Comparison of ENCODE assay signal across 7 cellular contexts in genomic region chr15:74843445-74843828, GRCh38. TPM values are rescaled to one million over a fixed set of nuclear protein-coding genes. Genes with fewer than 3 reads are reported as not detected.
A peak's percentile ranks its signal among the peaks of the same experiment; 100 is the strongest.
DNase-seq lines count a peak whose midpoint lies in the region; ATAC-seq, FAIRE-seq and TF ChIP-seq lines count a peak whose summit lies in the region.

No MANE protein-coding gene starts in this region.

- H3K4me1 Mint-ChIP-seq in activated naive CD8-positive, alpha-beta T cell treated with anti-CD3 and anti-CD28 coated beads, Interleukin-2, amount 10 ng/mL, durations not matched to agents 7 days and 5 days, result peaks cover 44% of the 10 kb centered on the region

- peaks cover 19% of the 10 kb centered on the region for H3K36me3 ChIP-seq in HUES64 (ENCODE audit: insufficient read depth, low read length)
- peaks cover 10 to 26% of the 10 kb centered on the region in 2 donors for H3K36me3 ChIP-seq in kidney (ENCODE audit: control insufficient read depth in 1 of 2, insufficient read depth in 2 of 2, low read length in 2 of 2)

- 20% methylated on average over 16 of the region's 18 CpGs for WGBS in HUES64

- DNase-seq in activated naive CD8-positive, alpha-beta T cell treated with anti-CD3 and anti-CD28 coated beads, Interleukin-2, amount 10 ng/mL, durations not matched to agents 7 days and 5 days, result no peak
- peak; percentile 83 for DNase-seq in kidney
- DNase-seq in substantia nigra (lab: John Stamatoyannopoulos, UW), result no peak
- no peak for DNase-seq in stimulated activated CD4-positive, alpha-beta T cell treated with anti-CD3 and anti-CD28 coated beads, Interleukin-2, amount 100 ng/mL, for 24 hours

- H3K9ac ChIP-seq in HUES64 (ENCODE audit: low read depth, low read length) (peak overlapping the region; percentile 97), kidney (ENCODE audit: low read length in 2 of 2) (peak overlapping the region; percentile 65 to 73)

- no peak for ATAC-seq in activated naive CD8-positive, alpha-beta T cell treated with anti-CD3 and anti-CD28 coated beads, Interleukin-2, amount 10 ng/mL, durations not matched to agents 7 days and 5 days (ENCODE audit: low read depth)
- ATAC-seq in GM19463 (IDR thresholded peaks at IDR 0.05; ENCODE audit: unreplicated experiment) (no peak), HG03565 (IDR thresholded peaks at IDR 0.05; ENCODE audit: unreplicated experiment) (no peak)

- peak overlapping the region; percentile 99 for H3K27ac Mint-ChIP-seq in activated naive CD8-positive, alpha-beta T cell treated with anti-CD3 and anti-CD28 coated beads, Interleukin-2, amount 10 ng/mL, durations not matched to agents 7 days and 5 days

- H3K27me3 Mint-ChIP-seq in activated naive CD8-positive, alpha-beta T cell treated with anti-CD3 and anti-CD28 coated beads, Interleukin-2, amount 10 ng/mL, durations not matched to agents 7 days and 5 days, result no peaks in the 10 kb centered on the region

- H3K4me3 Mint-ChIP-seq in activated naive CD8-positive, alpha-beta T cell treated with anti-CD3 and anti-CD28 coated beads, Interleukin-2, amount 10 ng/mL, durations not matched to agents 7 days and 5 days, result peak overlapping the region; percentile 84

- no peaks in the 10 kb centered on the region for H3K9me3 Mint-ChIP-seq in activated naive CD8-positive, alpha-beta T cell treated with anti-CD3 and anti-CD28 coated beads, Interleukin-2, amount 10 ng/mL, durations not matched to agents 7 days and 5 days

- H3K9me3 ChIP-seq in HUES64 (ENCODE audit: insufficient read depth, low read depth, low read length) (no peaks in the 10 kb centered on the region), kidney (ENCODE audit: control insufficient read depth in 1 of 2, low read length in 2 of 2) (no peaks in the 10 kb centered on the region)

- POLR2A ChIA-PET in activated naive CD8-positive, alpha-beta T cell treated with anti-CD3 and anti-CD28 coated beads, Interleukin-2, amount 10 ng/mL, durations not matched to agents 7 days and 5 days (lab: Charles Lee), result interaction anchor here (1.0 to 1.3 kb wide), 2 partner anchors 26 to 66 kb away, joined by 4 to 5 read pairs; no protein-coding TSS in a partner anchor

- H3K27ac ChIP-seq in HUES64 (ENCODE audit: low read depth, low read length) (peak overlapping the region; percentile 88), kidney (ENCODE audit: low read depth in 2 of 2, low read length in 2 of 2) (peak overlapping the region; percentile 79 to 89), substantia nigra (ENCODE audit: low read depth, low read length, poor library complexity, severe bottlenecking) (peak overlapping the region; percentile 75)

- H3K4me1 ChIP-seq in HUES64 (ENCODE audit: insufficient read depth, low read length), result peaks cover 19% of the 10 kb centered on the region; the same call in 1 of the 2 replicates
- peaks cover 22 to 40% of the 10 kb centered on the region in 2 donors for H3K4me1 ChIP-seq in kidney (ENCODE audit: control insufficient read depth in 1 of 2, insufficient read depth in 1 of 2, low read depth in 1 of 2, low read length in 2 of 2)

- H3K4me3 ChIP-seq in HUES64 (ENCODE audit: low read length) (peak overlapping the region; percentile 76), kidney (ENCODE audit: low read length in 2 of 2) (peak overlapping the region in 1 of 2 donors; percentile 52)

- TF ChIP-seq CTCF in kidney (IDR thresholded peaks at IDR 0.05; ENCODE audit: borderline replicate concordance, extremely low read depth, insufficient read depth), result no peak

- no peak for FAIRE-seq in kidney (lab: Jason Lieb, UNC)

- peaks cover 14% of the 10 kb centered on the region for H3K36me3 Mint-ChIP-seq in activated naive CD8-positive, alpha-beta T cell treated with anti-CD3 and anti-CD28 coated beads, Interleukin-2, amount 10 ng/mL, durations not matched to agents 7 days and 5 days

- no peaks in the 10 kb centered on the region for H3K27me3 ChIP-seq in HUES64 (ENCODE audit: insufficient read depth, low read length)

- intact Hi-C loops in kidney (cut with DNase I), result no loop called here

RNA-seq across cellular contexts. Expression of gene ULK3, which starts 0.5 kb away (rescaled TPM):
- polyA plus RNA-seq in HUES64 (2013, experiment 1 of 2), result 23.1 TPM
- polyA plus RNA-seq in HUES64 (2013, experiment 2 of 2), result 22.9 TPM
- 10 to 100 TPM; 59.9 to 60.4 TPM for total RNA-seq in activated naive CD8-positive, alpha-beta T cell treated with anti-CD3 and anti-CD28 coated beads, Interleukin-2, amount 10 ng/mL, durations not matched to agents 7 days and 5 days
- total RNA-seq in kidney, result 36.1 TPM
- 34.5 TPM for polyA plus RNA-seq in kidney (ENCODE audit: insufficient read depth, low read depth, low replicate concordance)

RNA-seq across cellular contexts. Expression of gene CPLX3, which starts 17.0 kb away (rescaled TPM):
- not detected for polyA plus RNA-seq in HUES64 (2013, experiment 1 of 2)
- 0.19 TPM for polyA plus RNA-seq in HUES64 (2013, experiment 2 of 2)
- total RNA-seq in activated naive CD8-positive, alpha-beta T cell treated with anti-CD3 and anti-CD28 coated beads, Interleukin-2, amount 10 ng/mL, durations not matched to agents 7 days and 5 days, result under 1 TPM; 0.17 to 0.28 TPM
- total RNA-seq in kidney, result not detected
- not detected for polyA plus RNA-seq in kidney (ENCODE audit: insufficient read depth, low read depth, low replicate concordance)

RNA-seq across cellular contexts. Expression of gene SCAMP2, which starts 29.7 kb away (rescaled TPM):
- 19.9 TPM for polyA plus RNA-seq in HUES64 (2013, experiment 1 of 2)
- polyA plus RNA-seq in HUES64 (2013, experiment 2 of 2), result 25.2 TPM
- 100 to 1,000 TPM; 100 to 103 TPM for total RNA-seq in activated naive CD8-positive, alpha-beta T cell treated with anti-CD3 and anti-CD28 coated beads, Interleukin-2, amount 10 ng/mL, durations not matched to agents 7 days and 5 days
- 102 TPM for total RNA-seq in kidney
- polyA plus RNA-seq in kidney (ENCODE audit: insufficient read depth, low read depth, low replicate concordance), result 87.9 TPM

RNA-seq across cellular contexts. Expression of gene LMAN1L, which starts 30.8 kb away (rescaled TPM):
- not detected for polyA plus RNA-seq in HUES64 (2013, experiment 1 of 2)
- polyA plus RNA-seq in HUES64 (2013, experiment 2 of 2), result not detected
- total RNA-seq in activated naive CD8-positive, alpha-beta T cell treated with anti-CD3 and anti-CD28 coated beads, Interleukin-2, amount 10 ng/mL, durations not matched to agents 7 days and 5 days, result under 1 TPM; 0.36 to 0.37 TPM
- not detected for total RNA-seq in kidney
- not detected for polyA plus RNA-seq in kidney (ENCODE audit: insufficient read depth, low read depth, low replicate concordance)

RNA-seq across cellular contexts. Expression of gene MPI, which starts 46.4 kb away (rescaled TPM):
- 22.5 TPM for polyA plus RNA-seq in HUES64 (2013, experiment 1 of 2)
- 29.9 TPM for polyA plus RNA-seq in HUES64 (2013, experiment 2 of 2)
- total RNA-seq in activated naive CD8-positive, alpha-beta T cell treated with anti-CD3 and anti-CD28 coated beads, Interleukin-2, amount 10 ng/mL, durations not matched to agents 7 days and 5 days, result 10 to 100 TPM; 68.7 to 72.9 TPM
- 33.7 TPM for total RNA-seq in kidney
- polyA plus RNA-seq in kidney (ENCODE audit: insufficient read depth, low read depth, low replicate concordance), result 52.0 TPM
